Comparison of ENCODE assay signal across 10 cellular contexts in the genomic region with DNA sequence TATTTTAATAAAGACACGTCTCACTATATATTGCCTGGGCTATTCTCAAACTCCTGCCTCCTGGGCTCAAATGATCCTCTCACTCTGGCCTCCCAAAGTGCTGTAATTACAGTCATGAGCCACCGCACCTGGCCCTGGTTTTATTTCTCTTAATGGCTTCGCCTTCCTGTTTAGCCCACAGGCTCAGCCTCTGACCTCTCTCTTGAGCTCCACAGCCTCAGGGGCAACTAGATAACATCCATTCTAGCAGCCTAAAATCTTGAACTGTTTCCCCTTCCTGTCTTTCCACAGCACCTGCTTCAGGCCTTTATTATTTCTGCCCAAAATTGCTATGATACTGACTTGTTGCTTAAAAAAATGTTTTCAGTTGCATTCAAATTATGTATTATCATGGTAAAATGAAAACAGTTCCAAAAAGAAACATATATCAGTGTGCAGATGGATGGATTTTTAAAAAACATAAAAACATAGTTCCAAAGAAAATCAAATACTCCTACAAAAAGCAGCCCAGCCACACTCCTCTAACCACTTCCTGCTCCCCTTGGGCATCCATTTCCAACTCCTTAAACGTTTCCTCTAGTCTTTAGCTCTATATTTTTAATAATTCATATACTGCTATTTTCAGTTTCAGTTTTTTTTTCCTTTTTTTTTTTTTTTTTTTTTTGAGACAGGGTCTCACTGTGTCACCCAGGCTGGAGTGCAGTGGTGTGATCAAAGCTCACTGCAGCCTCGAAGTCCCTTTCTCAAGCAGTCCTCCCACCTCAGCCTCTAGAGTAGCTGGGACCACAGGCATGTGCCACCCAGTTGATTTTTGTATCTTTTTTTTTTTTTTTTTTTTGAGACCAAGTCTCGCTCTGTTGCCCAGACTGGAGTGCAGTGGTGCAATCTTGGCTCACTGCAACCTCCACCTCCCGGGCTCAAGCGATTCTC. TPM values are rescaled to one million over a fixed set of nuclear protein-coding genes. Genes with fewer than 3 reads are reported as not detected.
DNase-seq lines count a peak whose midpoint lies in the region; ATAC-seq lines count a peak whose summit lies in the region.
"Had no signal": no experiment of that assay in that cellular context is flagged by ENCODE, and none has a peak within 500 bp of the region (broad histone marks: within the 10 kb centered on the region; RNA-seq: fewer than 3 reads in every experiment).

No MANE protein-coding gene starts in this region.

- intact Hi-C loops in posterior vena cava (cut with DNase I), result no loop called here

- POLR2A ChIA-PET in activated CD8-positive, alpha-beta T cell treated with anti-CD3 and anti-CD28 coated beads, Interleukin-2, amount 10 ng/mL, durations not matched to agents 7 days and 5 days (lab: Charles Lee), result interaction anchor here (0.6 to 2.0 kb wide), 6 partner anchors 20 to 51 kb away, joined by 3 to 7 read pairs (median 3); partner anchors contain the start of gene TBL2

- H3K27ac ChIP-seq in substantia nigra (ENCODE audit: low read depth, low read length, poor library complexity, severe bottlenecking), result no peak overlapping the region
- H3K27ac ChIP-seq: tibial artery had no signal

- H3K9me3 Mint-ChIP-seq in activated CD8-positive, alpha-beta T cell treated with anti-CD3 and anti-CD28 coated beads, Interleukin-2, amount 10 ng/mL, durations not matched to agents 7 days and 5 days (ENCODE audit: insufficient read depth), result no peaks in the 10 kb centered on the region

- peak; percentile 17 for DNase-seq in activated CD4-positive, alpha-beta T cell treated with anti-CD3 and anti-CD28 coated beads for 48 hours
- DNase-seq in activated CD4-positive, alpha-beta T cell treated with anti-CD3 and anti-CD28 coated beads, Interleukin-2, amount 50 U/mL, for 48 hours, result no peak
- DNase-seq in NCI-H146 (lab: John Stamatoyannopoulos, UW) (peak; percentile 88), posterior vena cava (ENCODE audit: low spot score) (peak; percentile 30), substantia nigra (lab: John Stamatoyannopoulos, UW) (no peak), SIG-M5 (lab: John Stamatoyannopoulos, UW) (no peak), left lobe of liver (ENCODE audit: low spot score) (no peak)
- peak; percentile 32 for DNase-seq in activated CD8-positive, alpha-beta T cell treated with anti-CD3 and anti-CD28 coated beads, Interleukin-2, amount 10 ng/mL, durations not matched to agents 7 days and 5 days
- DNase-seq: central memory CD4-positive, alpha-beta T cell; tibial artery had no signal

- no peak for ATAC-seq in activated CD8-positive, alpha-beta T cell treated with anti-CD3 and anti-CD28 coated beads, Interleukin-2, amount 10 ng/mL, durations not matched to agents 7 days and 5 days
- ATAC-seq in left lobe of liver, result no peak

- peaks cover 45% of the 10 kb centered on the region for H3K4me1 Mint-ChIP-seq in activated CD8-positive, alpha-beta T cell treated with anti-CD3 and anti-CD28 coated beads, Interleukin-2, amount 10 ng/mL, durations not matched to agents 7 days and 5 days (ENCODE audit: low read depth)

- H3K27ac Mint-ChIP-seq in activated CD8-positive, alpha-beta T cell treated with anti-CD3 and anti-CD28 coated beads, Interleukin-2, amount 10 ng/mL, durations not matched to agents 7 days and 5 days, result peak overlapping the region; percentile 82

- peak overlapping the region; percentile 69 for H3K4me3 Mint-ChIP-seq in activated CD8-positive, alpha-beta T cell treated with anti-CD3 and anti-CD28 coated beads, Interleukin-2, amount 10 ng/mL, durations not matched to agents 7 days and 5 days

- no peaks in the 10 kb centered on the region for H3K27me3 Mint-ChIP-seq in activated CD8-positive, alpha-beta T cell treated with anti-CD3 and anti-CD28 coated beads, Interleukin-2, amount 10 ng/mL, durations not matched to agents 7 days and 5 days (ENCODE audit: low read depth)

- CTCF ChIA-PET in activated CD8-positive, alpha-beta T cell treated with anti-CD3 and anti-CD28 coated beads, Interleukin-2, amount 10 ng/mL, durations not matched to agents 7 days and 5 days (lab: Charles Lee), result interaction anchor here (1.1 to 1.4 kb wide), 3 partner anchors 13 to 207 kb away, joined by 3 to 6 read pairs (median 4); no protein-coding TSS in a partner anchor

- H3K36me3 Mint-ChIP-seq in activated CD8-positive, alpha-beta T cell treated with anti-CD3 and anti-CD28 coated beads, Interleukin-2, amount 10 ng/mL, durations not matched to agents 7 days and 5 days (ENCODE audit: low read depth), result peaks cover 9% of the 10 kb centered on the region

RNA-seq across cellular contexts. Expression of gene BAZ1B, which starts 5.1 kb away (rescaled TPM):
- total RNA-seq in activated CD8-positive, alpha-beta T cell treated with anti-CD3 and anti-CD28 coated beads, Interleukin-2, amount 10 ng/mL, durations not matched to agents 7 days and 5 days, result 100 to 1,000 TPM; 111 to 112 TPM
- total RNA-seq in posterior vena cava, result 10 to 100 TPM; 43.5 to 50.6 TPM
- total RNA-seq in left lobe of liver, result 21.5 TPM

RNA-seq across cellular contexts. Expression of gene BCL7B, which starts 30.3 kb away (rescaled TPM):
- total RNA-seq in activated CD8-positive, alpha-beta T cell treated with anti-CD3 and anti-CD28 coated beads, Interleukin-2, amount 10 ng/mL, durations not matched to agents 7 days and 5 days, result 10 to 100 TPM; 76.8 to 80.8 TPM
- total RNA-seq in posterior vena cava (10 to 100 TPM; 59.0 to 79.2 TPM), left lobe of liver (21.9 TPM)

RNA-seq across cellular contexts. Expression of gene TBL2, which starts 51.2 kb away (rescaled TPM):
- total RNA-seq in activated CD8-positive, alpha-beta T cell treated with anti-CD3 and anti-CD28 coated beads, Interleukin-2, amount 10 ng/mL, durations not matched to agents 7 days and 5 days, result 10 to 100 TPM; 26.1 to 26.4 TPM
- total RNA-seq in posterior vena cava, result 10 to 100 TPM; 21.7 to 24.4 TPM
- 16.1 TPM for total RNA-seq in left lobe of liver

Comparison
In these comparisons a context has a peak if more than half of its experiments do, and no peak if none do; other contexts are left out.
1. DNase-seq: peak in activated CD4-positive, alpha-beta T cell treated with anti-CD3 and anti-CD28 coated beads for 48 hours (single experiment), NCI-H146 (single experiment), activated CD8-positive, alpha-beta T cell treated with anti-CD3 and anti-CD28 coated beads, Interleukin-2, amount 10 ng/mL, durations not matched to agents 7 days and 5 days (single experiment) and posterior vena cava (single experiment); none in activated CD4-positive, alpha-beta T cell treated with anti-CD3 and anti-CD28 coated beads, Interleukin-2, amount 50 U/mL, for 48 hours (0 of 2), substantia nigra (0 of 49), SIG-M5 (single experiment) and left lobe of liver (single experiment).